ENCODE assay signal across 1 cellular context in genomic region chr7:147472556-147472955, GRCh38.
TF ChIP-seq lines count a peak whose summit lies in the region.

No MANE protein-coding gene starts in this region.

TF ChIP-seq in SK-N-SH, 30 proteins besides CTCF, POLR2A, EP300 and RAD21 (continued from another document):
- TF ChIP-seq ZBTB33 (IDR thresholded peaks at IDR 0.05; ENCODE audit: borderline replicate concordance, low read depth): no peak
- TF ChIP-seq FOXM1 (IDR thresholded peaks at IDR 0.05; ENCODE audit: low read depth): no peak
- no peak for TF ChIP-seq USF1 (IDR thresholded peaks at IDR 0.05; ENCODE audit: borderline replicate concordance, low read depth)
- TF ChIP-seq POLR2AphosphoS5 (IDR thresholded peaks at IDR 0.05; ENCODE audit: low read depth, low read length): no peak
- no peak for TF ChIP-seq USF2 (IDR thresholded peaks at IDR 0.05; ENCODE audit: borderline replicate concordance, low read depth, low read length)
- no peak for TF ChIP-seq MXI1 (IDR thresholded peaks at IDR 0.05; ENCODE audit: low read depth, low read length)
- no peak for TF ChIP-seq TEAD4 (IDR thresholded peaks at IDR 0.05; ENCODE audit: borderline replicate concordance, insufficient read depth)
- no peak for TF ChIP-seq IRF3 (IDR thresholded peaks at IDR 0.05; ENCODE audit: low read depth, low read length)
